9 cellular contexts compared by ENCODE assay signal in genomic region chr19:56066152-56067023, GRCh38. TPM values are rescaled to one million over a fixed set of nuclear protein-coding genes. Genes with fewer than 3 reads are reported as not detected.
A peak's percentile ranks its signal among the peaks of the same experiment; 100 is the strongest.
DNase-seq lines count a peak whose midpoint lies in the region; ATAC-seq and TF ChIP-seq lines count a peak whose summit lies in the region.
"Had no signal": no experiment of that assay in that cellular context is flagged by ENCODE, and none has a peak within 500 bp of the region (broad histone marks: within the 10 kb centered on the region; RNA-seq: fewer than 3 reads in every experiment).

No MANE protein-coding gene starts in this region.

- H4K20me1 ChIP-seq in neural progenitor cell (ENCODE audit: low read depth) = no peaks in the 10 kb centered on the region

- peaks cover 12% of the 10 kb centered on the region for H3K4me1 Mint-ChIP-seq in activated T-cell treated with anti-CD3 and anti-CD28 coated beads, Interleukin-2, amount 50 U/mL, for 4 hours (ENCODE audit: low read depth)
- H3K4me1 Mint-ChIP-seq in neural progenitor cell = peaks cover 5% of the 10 kb centered on the region

- H3K9ac ChIP-seq in NT2/D1 (ENCODE audit: insufficient read length, low read depth) (peak overlapping the region; percentile 39), neural progenitor cell (no peak overlapping the region)

- H3K36me3 Mint-ChIP-seq in activated T-cell treated with anti-CD3 and anti-CD28 coated beads, Interleukin-2, amount 50 U/mL, for 4 hours (ENCODE audit: insufficient read depth) = no peaks in the 10 kb centered on the region
- no peaks in the 10 kb centered on the region for H3K36me3 Mint-ChIP-seq in neural progenitor cell

- H3K27ac ChIP-seq in neural progenitor cell (no peak overlapping the region), stomach (no peak overlapping the region)

- H3K36me3 ChIP-seq in NT2/D1 (ENCODE audit: insufficient read depth, insufficient read length, low read length) (no peaks in the 10 kb centered on the region), neural progenitor cell (no peaks in the 10 kb centered on the region), stomach (no peaks in the 10 kb centered on the region)

- H2AFZ ChIP-seq in neural progenitor cell (replicated peaks) = peak overlapping the region; percentile 92

- TF ChIP-seq CTCF in neural progenitor cell (IDR thresholded peaks at IDR 0.05) = peak; percentile 85
- peak in 5 of 7 experiments; percentile 56 to 87 (median 77) for TF ChIP-seq CTCF in stomach (IDR thresholded peaks at IDR 0.05)

- DNase-seq in DMS114 treated with DMSO at 0.1 percent for 48 hours (lab: John Stamatoyannopoulos, UW; ENCODE audit: unreplicated experiment) = peak; percentile 34
- DNase-seq in NT2/D1 (ENCODE audit: low read depth, low spot score) = peak; percentile 15
- peak; percentile 55 for DNase-seq in activated T-cell treated with anti-CD3 and anti-CD28 coated beads, Interleukin-2, amount 50 U/mL, for 4 hours
- DNase-seq in fibroblast of gingiva (ENCODE audit: low read depth) = peak; percentile 14
- peak; percentile 77 for DNase-seq in neural progenitor cell (ENCODE audit: low spot score)
- peak; percentile 74 for DNase-seq in stomach

- peak; percentile 41 for ATAC-seq in HG02981 (IDR thresholded peaks at IDR 0.05; ENCODE audit: unreplicated experiment)
- ATAC-seq in activated T-cell treated with anti-CD3 and anti-CD28 coated beads, Interleukin-2, amount 50 U/mL, for 4 hours = peak; percentile 52 to 92
- no peak for ATAC-seq in HG02623 (IDR thresholded peaks at IDR 0.05; ENCODE audit: unreplicated experiment)

- H3K9me3 ChIP-seq in NT2/D1 (ENCODE audit: insufficient read depth, low read length) (0 out of 2 replicates have a peak, but pooled peaks cover under 1% of the 10 kb centered on the region), neural progenitor cell (ENCODE audit: low read depth) (no peaks in the 10 kb centered on the region), stomach (no peaks in the 10 kb centered on the region)

- H3K79me2 ChIP-seq in neural progenitor cell (ENCODE audit: low read depth) = no peaks in the 10 kb centered on the region

- 3 to 7% (median 5%) methylated on average over 20 to 39 of the region's 39 CpGs for WGBS in stomach, 5 donors

- H3K4me1 ChIP-seq in NT2/D1 (ENCODE audit: insufficient read depth, insufficient read length) (no peaks in the 10 kb centered on the region), neural progenitor cell (no peaks in the 10 kb centered on the region), stomach (peaks cover 8 to 10% (median 9%) of the 10 kb centered on the region in 4 donors)

- intact Hi-C loops in stomach (cut with DNase I; ENCODE audit: low total_unique reads) = loop anchor here (10.0 kb wide), 1 partner anchor 278 kb away; no protein-coding TSS in a partner anchor

- no peak for TF ChIP-seq POLR2A in stomach (IDR thresholded peaks at IDR 0.05)

- H3K4me3 ChIP-seq in NT2/D1 (ENCODE audit: insufficient read length, low read depth) = peak overlapping the region; percentile 37
- H3K4me3 ChIP-seq in neural progenitor cell = peak overlapping the region; percentile 46
- H3K4me3 ChIP-seq in stomach = peak overlapping the region; percentile 18 to 26 (median 20)

- no peak overlapping the region for H3K27ac Mint-ChIP-seq in neural progenitor cell
- H3K27ac Mint-ChIP-seq: dendritic cell treated with granulocyte-macrophage colony-stimulating factor and Interleukin-4, amounts not matched to agents 40 ng/mL and 50 ng/mL, for 4 days had no signal

- H3K9me3 Mint-ChIP-seq in activated T-cell treated with anti-CD3 and anti-CD28 coated beads, Interleukin-2, amount 50 U/mL, for 4 hours = no peaks in the 10 kb centered on the region
- H3K9me3 Mint-ChIP-seq in neural progenitor cell = peaks cover 6% of the 10 kb centered on the region
- H3K9me3 Mint-ChIP-seq: dendritic cell treated with granulocyte-macrophage colony-stimulating factor and Interleukin-4, amounts not matched to agents 40 ng/mL and 50 ng/mL, for 4 days had no signal

- H3K27me3 ChIP-seq in NT2/D1 (ENCODE audit: insufficient read depth, insufficient read length) (peaks cover 21% of the 10 kb centered on the region), neural progenitor cell (peaks cover 21% of the 10 kb centered on the region), stomach (peaks cover 0 to 40% (median 16%) of the 10 kb centered on the region in 3 donors)

- H3F3A ChIP-seq in neural progenitor cell (ENCODE audit: low read depth) = no peaks in the 10 kb centered on the region

- no peak for TF ChIP-seq EP300 in stomach (IDR thresholded peaks at IDR 0.05)

- peak overlapping the region; percentile 71 for H3K4me3 Mint-ChIP-seq in activated T-cell treated with anti-CD3 and anti-CD28 coated beads, Interleukin-2, amount 50 U/mL, for 4 hours
- H3K4me3 Mint-ChIP-seq in neural progenitor cell = peak overlapping the region; percentile 72
- H3K4me3 Mint-ChIP-seq: dendritic cell treated with granulocyte-macrophage colony-stimulating factor and Interleukin-4, amounts not matched to agents 40 ng/mL and 50 ng/mL, for 4 days had no signal

- H3K27me3 Mint-ChIP-seq in activated T-cell treated with anti-CD3 and anti-CD28 coated beads, Interleukin-2, amount 50 U/mL, for 4 hours (ENCODE audit: low read depth) = peaks cover 33% of the 10 kb centered on the region
- peaks cover 6% of the 10 kb centered on the region for H3K27me3 Mint-ChIP-seq in neural progenitor cell (ENCODE audit: insufficient read depth, low read depth)

- peak overlapping the region; percentile 80 for H3K4me2 ChIP-seq in neural progenitor cell

RNA-seq across cellular contexts. Expression of gene ZNF787, which starts 54.7 kb away (rescaled TPM):
- total RNA-seq in activated T-cell treated with anti-CD3 and anti-CD28 coated beads, Interleukin-2, amount 50 U/mL, for 4 hours = 10 to 100 TPM; 41.5 to 45.8 (median 42.2) TPM
- total RNA-seq in neural progenitor cell (ENCODE audit: low replicate concordance) = 2.2 and 30.0 TPM in 2 replicates
- total RNA-seq in stomach = 10 to 100 TPM in 4 of 5 donors, 1 to 10 TPM in 1; 2.7 to 77.3 (median 30.3) TPM
- 10 to 100 TPM; 22.4 to 29.6 (median 24.8) TPM for polyA plus RNA-seq in stomach

Comparison
In these comparisons a context has a peak if more than half of its experiments do, and no peak if none do; other contexts are left out.
1. DNase-seq: peak in every context shown above with its lines; median percentile 77 in neural progenitor cell; 74 in stomach; 55 in activated T-cell treated with anti-CD3 and anti-CD28 coated beads, Interleukin-2, amount 50 U/mL, for 4 hours; 34 in DMS114 treated with DMSO at 0.1 percent for 48 hours; 15 in NT2/D1; 14 in fibroblast of gingiva.